30 cellular contexts compared by ENCODE assay signal in genomic region chr3:156030735-156031134, GRCh38.
"Had no signal": no experiment of that assay in that cellular context is flagged by ENCODE, and none has a peak within 500 bp of the region (broad histone marks: within the 10 kb centered on the region; RNA-seq: fewer than 3 reads in every experiment).

No MANE protein-coding gene starts in this region.

- H3K27ac Mint-ChIP-seq: activated CD8-positive, alpha-beta T cell treated with anti-CD3 and anti-CD28 coated beads for 36 hours; activated naive CD8-positive, alpha-beta T cell; activated T-helper 17 cell treated with anti-CD3 and anti-CD28 coated beads, Interleukin-2, amount 50 U/mL, for 72 hours; T-helper 2 cell treated with Interferon-gamma antibody and Interleukin-4, amounts not matched to agents 5 μg/mL and 100 μg/mL, for 36 hours had no signal

- H3K4me3 Mint-ChIP-seq: activated CD8-positive, alpha-beta T cell treated with anti-CD3 and anti-CD28 coated beads for 36 hours; activated naive CD8-positive, alpha-beta T cell; activated T-cell treated with anti-CD3 and anti-CD28 coated beads, Interleukin-2, amount 50 U/mL, for 4 hours; activated T-helper 17 cell treated with anti-CD3 and anti-CD28 coated beads, Interleukin-2, amount 50 U/mL, for 72 hours; T-helper 2 cell treated with Interferon-gamma antibody and Interleukin-4, amounts not matched to agents 5 μg/mL and 100 μg/mL, for 36 hours had no signal

- H3K36me3 ChIP-seq: cardiac muscle cell, colonic mucosa, gastrocnemius medialis, heart left ventricle, WERI-Rb-1 had no signal

- H3K27ac ChIP-seq: body of pancreas, cardiac muscle cell, colonic mucosa, gastrocnemius medialis, heart left ventricle, WERI-Rb-1 had no signal

- H3K4me1 ChIP-seq: body of pancreas, colonic mucosa, gastrocnemius medialis, heart left ventricle had no signal

- H3K9me3 Mint-ChIP-seq: activated CD8-positive, alpha-beta T cell treated with anti-CD3 and anti-CD28 coated beads for 36 hours; activated T-cell treated with anti-CD3 and anti-CD28 coated beads, Interleukin-2, amount 50 U/mL, for 4 hours; T-helper 2 cell treated with Interferon-gamma antibody and Interleukin-4, amounts not matched to agents 5 μg/mL and 100 μg/mL, for 36 hours had no signal

- H3K9me3 ChIP-seq: body of pancreas, colonic mucosa, gastrocnemius medialis, heart left ventricle had no signal

- H3K36me3 Mint-ChIP-seq: activated naive CD8-positive, alpha-beta T cell had no signal

- H3K27me3 ChIP-seq: body of pancreas, cardiac muscle cell, colonic mucosa, gastrocnemius medialis, heart left ventricle had no signal

- DNase-seq: activated CD4-positive, alpha-beta T cell treated with anti-CD3 and anti-CD28 coated beads for 4 hours; activated CD4-positive, alpha-beta T cell treated with anti-CD3 and anti-CD28 coated beads, Interleukin-2, amount 50 U/mL, for 1 hour; activated CD4-positive, alpha-beta T cell treated with anti-CD3 and anti-CD28 coated beads, Interleukin-2, amount 50 U/mL, for 48 hours; activated CD4-positive, CD25-positive, alpha-beta regulatory T cell; activated CD4-positive, CD25-positive, alpha-beta regulatory T cell treated with anti-CD3 and anti-CD28 coated beads, Interleukin-2, amount 50 U/mL, for 72 hours; activated CD8-positive, alpha-beta memory T cell treated with anti-CD3 and anti-CD28 coated beads for 24 hours; activated CD8-positive, alpha-beta T cell treated with anti-CD3 and anti-CD28 coated beads for 36 hours; activated effector memory CD4-positive, alpha-beta T cell treated with Interleukin-2 at 50 U/mL for 16 hours; activated gamma-delta T cell treated with Interleukin-2 at 50 U/mL for 16 hours; activated naive CD4-positive, alpha-beta T cell treated with anti-CD3 and anti-CD28 coated beads, Interleukin-2, amount 50 U/mL, for 16 hours; activated naive CD4-positive, alpha-beta T cell treated with Interleukin-2 at 50 U/mL for 16 hours; activated T-cell treated with anti-CD3 and anti-CD28 coated beads, Interleukin-2, amount 50 U/mL, for 4 hours; amygdala; aorta; body of pancreas; central memory CD4-positive, alpha-beta T cell; cerebellar nuclear complex; colonic mucosa; effector CD8-positive, alpha-beta T cell; foreskin fibroblast; gastrocnemius medialis; glutamatergic neuron; heart left ventricle; T1000; WERI-Rb-1 had no signal

- H3K4me3 ChIP-seq: body of pancreas, cardiac muscle cell, colonic mucosa, gastrocnemius medialis, heart left ventricle had no signal

- H3K4me1 Mint-ChIP-seq: activated T-helper 17 cell treated with anti-CD3 and anti-CD28 coated beads, Interleukin-2, amount 50 U/mL, for 72 hours had no signal

- ATAC-seq: activated CD8-positive, alpha-beta T cell treated with anti-CD3 and anti-CD28 coated beads for 36 hours; activated T-cell treated with anti-CD3 and anti-CD28 coated beads, Interleukin-2, amount 50 U/mL, for 4 hours; activated T-helper 17 cell treated with anti-CD3 and anti-CD28 coated beads, Interleukin-2, amount 50 U/mL, for 72 hours; body of pancreas; esophagus mucosa; gastrocnemius medialis; heart left ventricle had no signal
